ENCODE assay signal across 1 cellular context in genomic region chr1:248924696-248925532, GRCh38.
TF ChIP-seq lines count a peak whose summit lies in the region.

No MANE protein-coding gene starts in this region.

TF ChIP-seq in H1, 55 proteins besides CTCF, POLR2A, EP300 and RAD21 (continued from another document):
- TF ChIP-seq GABPA (IDR thresholded peaks at IDR 0.05; ENCODE audit: borderline replicate concordance, insufficient read depth, low read length), result no peak
- TF ChIP-seq CREB1 (IDR thresholded peaks at IDR 0.05), result no peak
- TF ChIP-seq NANOG (IDR thresholded peaks at IDR 0.05; ENCODE audit: insufficient read depth, low read depth, low read length, poor library complexity, severe bottlenecking), result no peak
- TF ChIP-seq SP4 (IDR thresholded peaks at IDR 0.05; ENCODE audit: low read length), result no peak
